16 cellular contexts compared by ENCODE assay signal in genomic region chr6:118240878-118241528, GRCh38.
DNase-seq lines count a peak whose midpoint lies in the region; ATAC-seq and TF ChIP-seq lines count a peak whose summit lies in the region.
"Had no signal": no experiment of that assay in that cellular context is flagged by ENCODE, and none has a peak within 500 bp of the region (broad histone marks: within the 10 kb centered on the region; RNA-seq: fewer than 3 reads in every experiment).

No MANE protein-coding gene starts in this region.

- CTCF ChIA-PET in Calu3 (lab: Charles Lee), result no interaction called here

- ATAC-seq in GM18502 (IDR thresholded peaks at IDR 0.05; ENCODE audit: poor library complexity, unreplicated experiment) (peak; percentile 94), GM19395 (IDR thresholded peaks at IDR 0.05; ENCODE audit: unreplicated experiment) (peak; percentile 95), HG02870 (IDR thresholded peaks at IDR 0.05; ENCODE audit: unreplicated experiment) (peak; percentile 93), HG03520 (IDR thresholded peaks at IDR 0.05; ENCODE audit: unreplicated experiment) (peak; percentile 92)
- ATAC-seq: activated CD4-positive, CD25-positive, alpha-beta regulatory T cell treated with anti-CD3 and anti-CD28 coated beads, Interleukin-2, amount 50 U/mL, for 24 hours; SK-N-SH treated with all-trans-retinoic acid at 6 μM for 48 hours had no signal

- BruUV-seq in Calu3 (replicated peaks; lab: Mats Ljungman, UMichigan), result no TSS peak

- no peak for TF ChIP-seq CTCF in CD14-positive monocyte (IDR thresholded peaks at IDR 0.05)
- no peak for TF ChIP-seq CTCF in Calu3 (IDR thresholded peaks at IDR 0.05; ENCODE audit: unreplicated experiment)

- H3K36me3 Mint-ChIP-seq in CD14-positive monocyte (no peaks in the 10 kb centered on the region), Calu3 (ENCODE audit: insufficient read depth, unreplicated experiment) (no peaks in the 10 kb centered on the region)
- H3K36me3 Mint-ChIP-seq: mesothelial cell of epicardium had no signal

- H3K9me3 Mint-ChIP-seq in CD14-positive monocyte (peaks cover 0 to 4% (median 1%) of the 10 kb centered on the region in 7 donors), Calu3 (ENCODE audit: low read depth, unreplicated experiment) (no peaks in the 10 kb centered on the region)
- H3K9me3 Mint-ChIP-seq: HFFc6, mesothelial cell of epicardium had no signal

- peaks cover 0 to 3% (median 1%) of the 10 kb centered on the region in 3 donors for H3K27me3 Mint-ChIP-seq in CD14-positive monocyte (ENCODE audit: low read depth in 3 of 3)
- H3K27me3 Mint-ChIP-seq in Calu3 (ENCODE audit: unreplicated experiment), result peaks cover 37% of the 10 kb centered on the region

- intact Hi-C loops in CD14-positive monocyte (cut with micrococcal nuclease), result no loop called here
- intact Hi-C loops in Calu3 (cut with micrococcal nuclease; ENCODE audit: unreplicated experiment), result no loop called here

- H3K4me1 Mint-ChIP-seq in CD14-positive monocyte (no peaks in the 10 kb centered on the region), Calu3 (ENCODE audit: low read depth, unreplicated experiment) (no peaks in the 10 kb centered on the region)
- H3K4me1 Mint-ChIP-seq: mesothelial cell of epicardium had no signal

- H3K4me3 Mint-ChIP-seq in CD14-positive monocyte (no peak overlapping the region), Calu3 (ENCODE audit: low read depth, unreplicated experiment) (no peak overlapping the region)
- H3K4me3 Mint-ChIP-seq: HFFc6, mesothelial cell of epicardium had no signal

- DNase-seq in stimulated activated CD4-positive, alpha-beta T cell treated with anti-CD3 and anti-CD28 coated beads, Interleukin-1b, Interleukin-23, amount 100 ng/mL, for 48 hours, result no peak
- DNase-seq in CD14-positive monocyte (ENCODE audit: low spot score), result no peak
- DNase-seq in Calu3, result no peak
- no peak for DNase-seq in activated CD4-positive, alpha-beta T cell treated with anti-CD3 and anti-CD28 coated beads, Interleukin-2, amount 50 U/mL, for 48 hours
- DNase-seq: activated T-cell treated with anti-CD3 and anti-CD28 coated beads, Interleukin-2, amount 50 U/mL, for 48 hours; cortex of kidney; HFFc6; IMR-90; NCI-H1694 treated with DMSO at 0.1 percent for 48 hours had no signal

- H3K27ac Mint-ChIP-seq in CD14-positive monocyte (no peak overlapping the region), Calu3 (ENCODE audit: unreplicated experiment) (no peak overlapping the region)
- H3K27ac Mint-ChIP-seq: HFFc6, mesothelial cell of epicardium had no signal
